ENCODE assay signal across 23 cellular contexts in genomic region chr10:23981520-23982309, GRCh38.
A peak's percentile ranks its signal among the peaks of the same experiment; 100 is the strongest.
DNase-seq lines count a peak whose midpoint lies in the region; ATAC-seq and TF ChIP-seq lines count a peak whose summit lies in the region.
"Had no signal": no experiment of that assay in that cellular context is flagged by ENCODE, and none has a peak within 500 bp of the region (broad histone marks: within the 10 kb centered on the region; RNA-seq: fewer than 3 reads in every experiment).

No MANE protein-coding gene starts in this region.

- H3K36me3 ChIP-seq in breast epithelium: no peaks in the 10 kb centered on the region
- H3K36me3 ChIP-seq: BLaER1, gastrocnemius medialis, SJSA1 had no signal

- H3K4me3 ChIP-seq in breast epithelium: no peak overlapping the region
- H3K4me3 ChIP-seq: BLaER1, gastrocnemius medialis, psoas muscle, SJSA1 had no signal

- peaks cover 72% of the 10 kb centered on the region for H3K27me3 Mint-ChIP-seq in MCF 10A (ENCODE audit: insufficient read depth, unreplicated experiment)
- H3K27me3 Mint-ChIP-seq in chondrocyte (ENCODE audit: low read depth): peaks cover 8% of the 10 kb centered on the region
- H3K27me3 Mint-ChIP-seq in nephron (ENCODE audit: low read depth): no peaks in the 10 kb centered on the region
- peaks cover 4% of the 10 kb centered on the region for H3K27me3 Mint-ChIP-seq in activated naive CD8-positive, alpha-beta T cell treated with anti-CD3 and anti-CD28 coated beads for 36 hours
- no peaks in the 10 kb centered on the region for H3K27me3 Mint-ChIP-seq in osteocyte (ENCODE audit: unreplicated experiment)
- H3K27me3 Mint-ChIP-seq: activated CD4-positive, alpha-beta memory T cell treated with anti-CD3 and anti-CD28 coated beads, Interleukin-2, amount 10 ng/mL, durations not matched to agents 7 days and 5 days had no signal

- peak overlapping the region; percentile 15 to 36 for H3K27ac ChIP-seq in breast epithelium
- H3K27ac ChIP-seq: BLaER1, gastrocnemius medialis, psoas muscle, SJSA1 had no signal

- CTCF ChIA-PET in MCF 10A (lab: Yijun Ruan, JAX): interaction anchor here (0.6 to 3.8 kb wide), 6 partner anchors 8 to 789 kb away, joined by 3 to 29 read pairs (median 5); no protein-coding TSS in a partner anchor

- H3K27me3 ChIP-seq in breast epithelium: no peaks in the 10 kb centered on the region
- H3K27me3 ChIP-seq: BLaER1, gastrocnemius medialis, SJSA1 had no signal

- TF ChIP-seq CTCF in breast epithelium (IDR thresholded peaks at IDR 0.05) (no peak), MCF 10A (IDR thresholded peaks at IDR 0.05; ENCODE audit: unreplicated experiment) (no peak), chondrocyte (IDR thresholded peaks at IDR 0.05) (peak; percentile 22), nephron (IDR thresholded peaks at IDR 0.05; ENCODE audit: unreplicated experiment in 3 of 3) (peak; percentile 26 to 34 (median 29)), osteocyte (IDR thresholded peaks at IDR 0.05) (no peak)

- TF ChIP-seq POLR2A in breast epithelium (IDR thresholded peaks at IDR 0.05): no peak

- no peaks in the 10 kb centered on the region for H3K4me1 ChIP-seq in breast epithelium
- H3K4me1 ChIP-seq: SJSA1 had no signal

- DNase-seq in breast epithelium (ENCODE audit: low spot score in 2 of 2): no peak
- no peak for DNase-seq in MCF 10A (ENCODE audit: unreplicated experiment)
- no peak for DNase-seq in chondrocyte (ENCODE audit: low spot score)
- no peak for DNase-seq in activated naive CD8-positive, alpha-beta T cell treated with anti-CD3 and anti-CD28 coated beads for 36 hours
- DNase-seq in activated CD4-positive, alpha-beta T cell treated with anti-CD3 and anti-CD28 coated beads, Interleukin-2, amount 50 U/mL, for 4 hours: no peak
- no peak for DNase-seq in osteocyte (ENCODE audit: extremely low spot score, unreplicated experiment)
- DNase-seq: activated CD4-positive, alpha-beta memory T cell treated with anti-CD3 and anti-CD28 coated beads, Interleukin-2, amount 10 ng/mL, durations not matched to agents 7 days and 5 days; activated naive CD4-positive, alpha-beta T cell; amniotic stem cell; central memory CD4-positive, alpha-beta T cell; gastrocnemius medialis; mesenchymal stem cell; MM.1S; naive thymus-derived CD8-positive, alpha-beta T cell; NCI-H1694; NCI-H2227 treated with DMSO at 0.1 percent for 48 hours; NCI-H82; psoas muscle; stimulated activated CD4-positive, alpha-beta T cell treated with anti-CD3 and anti-CD28 coated beads, Interleukin-4, amount 100 ng/mL, for 24 hours had no signal

- POLR2A ChIA-PET in MCF 10A (lab: Yijun Ruan, JAX): no interaction called here

- H3K36me3 Mint-ChIP-seq in MCF 10A (ENCODE audit: insufficient read depth, unreplicated experiment) (no peaks in the 10 kb centered on the region), chondrocyte (ENCODE audit: low read depth) (no peaks in the 10 kb centered on the region), nephron (ENCODE audit: low read depth) (peaks cover 8% of the 10 kb centered on the region), osteocyte (ENCODE audit: unreplicated experiment) (no peaks in the 10 kb centered on the region)
- no peaks in the 10 kb centered on the region for H3K36me3 Mint-ChIP-seq in activated naive CD8-positive, alpha-beta T cell treated with anti-CD3 and anti-CD28 coated beads for 36 hours
- H3K36me3 Mint-ChIP-seq: naive thymus-derived CD8-positive, alpha-beta T cell had no signal

- H3K4me1 Mint-ChIP-seq in MCF 10A (ENCODE audit: insufficient read depth, unreplicated experiment) (no peaks in the 10 kb centered on the region), chondrocyte (ENCODE audit: low read depth) (no peaks in the 10 kb centered on the region), nephron (peaks cover 47% of the 10 kb centered on the region), osteocyte (ENCODE audit: unreplicated experiment) (no peaks in the 10 kb centered on the region)
- no peaks in the 10 kb centered on the region for H3K4me1 Mint-ChIP-seq in activated naive CD8-positive, alpha-beta T cell treated with anti-CD3 and anti-CD28 coated beads for 36 hours
- H3K4me1 Mint-ChIP-seq: activated CD4-positive, alpha-beta memory T cell treated with anti-CD3 and anti-CD28 coated beads, Interleukin-2, amount 10 ng/mL, durations not matched to agents 7 days and 5 days; naive thymus-derived CD8-positive, alpha-beta T cell had no signal

- no peak for ATAC-seq in HG03025 (IDR thresholded peaks at IDR 0.05; ENCODE audit: low FRiP score, unreplicated experiment)
- ATAC-seq: gastrocnemius medialis; naive thymus-derived CD8-positive, alpha-beta T cell; psoas muscle had no signal

- BruUV-seq in MCF 10A (replicated peaks; lab: Mats Ljungman, UMichigan): no TSS peak

- H3K9me3 ChIP-seq in breast epithelium: no peaks in the 10 kb centered on the region
- H3K9me3 ChIP-seq: gastrocnemius medialis, psoas muscle, SJSA1 had no signal

- H3K4me3 Mint-ChIP-seq in MCF 10A (ENCODE audit: unreplicated experiment) (no peak overlapping the region), chondrocyte (ENCODE audit: unreplicated experiment) (no peak overlapping the region), nephron (peak overlapping the region in 1 of 3 experiments; percentile 11), osteocyte (ENCODE audit: unreplicated experiment) (no peak overlapping the region)
- no peak overlapping the region for H3K4me3 Mint-ChIP-seq in activated naive CD8-positive, alpha-beta T cell treated with anti-CD3 and anti-CD28 coated beads for 36 hours
- H3K4me3 Mint-ChIP-seq: activated CD4-positive, alpha-beta memory T cell treated with anti-CD3 and anti-CD28 coated beads, Interleukin-2, amount 10 ng/mL, durations not matched to agents 7 days and 5 days; naive thymus-derived CD8-positive, alpha-beta T cell had no signal

- H3K27ac Mint-ChIP-seq in MCF 10A (ENCODE audit: low read depth, unreplicated experiment) (no peak overlapping the region), chondrocyte (ENCODE audit: unreplicated experiment) (no peak overlapping the region), nephron (peak overlapping the region; percentile 93 to 97 (median 96)), osteocyte (ENCODE audit: unreplicated experiment) (no peak overlapping the region)
- no peak overlapping the region for H3K27ac Mint-ChIP-seq in activated naive CD8-positive, alpha-beta T cell treated with anti-CD3 and anti-CD28 coated beads for 36 hours
- H3K27ac Mint-ChIP-seq: activated CD4-positive, alpha-beta memory T cell treated with anti-CD3 and anti-CD28 coated beads, Interleukin-2, amount 10 ng/mL, durations not matched to agents 7 days and 5 days; naive thymus-derived CD8-positive, alpha-beta T cell had no signal

- H3K9me3 Mint-ChIP-seq in MCF 10A (ENCODE audit: unreplicated experiment) (no peaks in the 10 kb centered on the region), chondrocyte (ENCODE audit: low read depth) (no peaks in the 10 kb centered on the region), nephron (peaks cover 10% of the 10 kb centered on the region), osteocyte (ENCODE audit: unreplicated experiment) (peaks cover 14% of the 10 kb centered on the region)
- peaks cover 9% of the 10 kb centered on the region for H3K9me3 Mint-ChIP-seq in activated naive CD8-positive, alpha-beta T cell treated with anti-CD3 and anti-CD28 coated beads for 36 hours

- intact Hi-C loops in breast epithelium (cut with DNase I; ENCODE audit: low total_unique reads): no loop called here
- intact Hi-C loops in MCF 10A (cut with micrococcal nuclease): loop anchor here (10.0 kb wide), 1 partner anchor 63 kb away; no protein-coding TSS in a partner anchor

Comparison
In these comparisons a context has a peak if more than half of its experiments do, and no peak if none do; other contexts are left out.
1. CTCF ChIP-seq: peak in chondrocyte (single experiment) and nephron (3 of 3); none in breast epithelium (0 of 3), MCF 10A (single experiment) and osteocyte (single experiment).
2. H3K27ac Mint-ChIP-seq: peak in nephron (3 of 3); none in MCF 10A (single experiment), chondrocyte (single experiment), activated naive CD8-positive, alpha-beta T cell treated with anti-CD3 and anti-CD28 coated beads for 36 hours (single experiment) and osteocyte (single experiment).